In genomic region chr2:101975171-101975870, GRCh38 we compare ENCODE assay signal across 20 cellular contexts. TPM values are rescaled to one million over a fixed set of nuclear protein-coding genes. Genes with fewer than 3 reads are reported as not detected.
"Had no signal": no experiment of that assay in that cellular context is flagged by ENCODE, and none has a peak within 500 bp of the region (broad histone marks: within the 10 kb centered on the region; RNA-seq: fewer than 3 reads in every experiment).

No MANE protein-coding gene starts in this region.

- H3K27ac ChIP-seq: epithelial cell of prostate, esophagus muscularis mucosa, left lung, lower lobe of right lung, psoas muscle, right lobe of liver, suprapubic skin, upper lobe of left lung, uterus had no signal

- ATAC-seq: effector memory CD8-positive, alpha-beta T cell; left lung; lower lobe of right lung; natural killer cell treated with Interleukin-12 subunit alpha and Interleukin-12 subunit beta and Interleukin-15 and Interleukin-18, amount 100 ng/mL, for 72 hours; psoas muscle; right lobe of liver; stimulated activated effector memory CD8-positive, alpha-beta T cell treated with anti-CD3 and anti-CD28 coated beads, Interleukin-12 subunit alpha, Interleukin-12 subunit beta, amount 100 ng/mL, for 72 hours; stimulated activated naive CD8-positive, alpha-beta T cell treated with anti-CD3 and anti-CD28 coated beads, Interleukin-15, Interleukin-2, amounts not matched to agents 100 U/mL and 50 U/mL, for 24 hours had no signal

- H3K27me3 ChIP-seq: esophagus muscularis mucosa, left lung, right lobe of liver, suprapubic skin, thyroid gland, upper lobe of left lung, uterus had no signal

- H3K4me3 Mint-ChIP-seq: effector memory CD8-positive, alpha-beta T cell; immature natural killer cell; memory B cell; natural killer cell treated with Interleukin-12 subunit alpha and Interleukin-12 subunit beta and Interleukin-15 and Interleukin-18, amount 100 ng/mL, for 72 hours; stimulated activated effector memory CD8-positive, alpha-beta T cell treated with anti-CD3 and anti-CD28 coated beads, Interleukin-12 subunit alpha, Interleukin-12 subunit beta, amount 100 ng/mL, for 72 hours had no signal

- H3K36me3 Mint-ChIP-seq: stimulated activated effector memory CD8-positive, alpha-beta T cell treated with anti-CD3 and anti-CD28 coated beads, Interleukin-12 subunit alpha, Interleukin-12 subunit beta, amount 100 ng/mL, for 72 hours had no signal

- H3K4me1 Mint-ChIP-seq: memory B cell had no signal

- H3K4me3 ChIP-seq: esophagus muscularis mucosa, left lung, lower lobe of right lung, psoas muscle, right lobe of liver, suprapubic skin, thyroid gland, upper lobe of left lung, uterus had no signal

- H3K4me1 ChIP-seq: lower lobe of right lung, psoas muscle, uterus had no signal

- DNase-seq: effector memory CD8-positive, alpha-beta T cell; immature natural killer cell; left lung; lower lobe of right lung; midbrain; psoas muscle; retina; stimulated activated CD4-positive, alpha-beta T cell treated with anti-CD3 and anti-CD28 coated beads, Interleukin-4, amount 100 ng/mL, for 1 hour; stimulated activated CD8-positive, alpha-beta memory T cell treated with anti-CD3 and anti-CD28 coated beads, Interleukin-4, amount 100 ng/mL, for 48 hours; stimulated activated naive CD8-positive, alpha-beta T cell treated with anti-CD3 and anti-CD28 coated beads, Interleukin-15, Interleukin-2, amounts not matched to agents 100 U/mL and 50 U/mL, for 24 hours; thyroid gland; upper lobe of left lung had no signal

- H3K36me3 ChIP-seq: esophagus muscularis mucosa, left lung, lower lobe of right lung, suprapubic skin, thyroid gland, upper lobe of left lung, uterus had no signal

- H3K27ac Mint-ChIP-seq: effector memory CD8-positive, alpha-beta T cell; immature natural killer cell; memory B cell; natural killer cell treated with Interleukin-12 subunit alpha and Interleukin-12 subunit beta and Interleukin-15 and Interleukin-18, amount 100 ng/mL, for 72 hours; stimulated activated effector memory CD8-positive, alpha-beta T cell treated with anti-CD3 and anti-CD28 coated beads, Interleukin-12 subunit alpha, Interleukin-12 subunit beta, amount 100 ng/mL, for 72 hours had no signal

- H3K9me3 ChIP-seq: esophagus muscularis mucosa, left lung, lower lobe of right lung, psoas muscle, right lobe of liver, suprapubic skin, thyroid gland, upper lobe of left lung, uterus had no signal

RNA-seq across cellular contexts. Expression of gene IL1R2, which starts 16.4 kb away (rescaled TPM):
- total RNA-seq: natural killer cell treated with Interleukin-12 subunit alpha and Interleukin-12 subunit beta and Interleukin-15 and Interleukin-18, amount 100 ng/mL, for 72 hours had no signal
